Comparison of ENCODE assay signal across 2 cellular contexts in the genomic region with DNA sequence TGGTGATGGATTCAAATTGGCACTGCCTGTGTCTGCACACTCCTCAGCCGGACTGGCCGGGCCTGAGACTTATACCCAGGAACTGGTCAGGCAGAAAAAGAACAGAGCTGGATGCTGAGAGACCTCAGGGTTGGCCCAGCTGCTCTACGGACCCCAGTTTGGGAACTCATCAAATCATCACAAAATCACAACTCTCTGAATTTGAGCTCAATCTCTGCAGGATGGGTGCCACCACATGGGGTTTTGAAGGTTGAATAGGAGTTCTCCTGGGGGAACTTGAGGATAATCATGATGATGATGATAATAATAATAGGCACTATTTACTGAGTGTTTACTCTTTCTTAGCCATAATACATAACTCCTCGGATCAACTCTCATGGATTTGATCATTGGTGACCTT.
A peak's percentile ranks its signal among the peaks of the same experiment; 100 is the strongest.
TF ChIP-seq lines count a peak whose summit lies in the region.

No MANE protein-coding gene starts in this region.

TF ChIP-seq in HEK293, 187 proteins besides CTCF, POLR2A, EP300 and RAD21:
- TF ChIP-seq ZFP3 (tag by site-specific recombination; IDR thresholded peaks at IDR 0.05; ENCODE audit: low read depth) = peak; percentile 54; the same call in 1 of the 2 replicates

TF ChIP-seq in SK-N-SH treated with all-trans-retinoic acid at 6 μM for 48 hours, 23 proteins besides CTCF, POLR2A, EP300 and RAD21:
- peak; percentile 95 for TF ChIP-seq ZFP3 (CRISPR knock-in tag; IDR thresholded peaks at IDR 0.05)
